ENCODE assay signal across 25 cellular contexts in the genomic region with DNA sequence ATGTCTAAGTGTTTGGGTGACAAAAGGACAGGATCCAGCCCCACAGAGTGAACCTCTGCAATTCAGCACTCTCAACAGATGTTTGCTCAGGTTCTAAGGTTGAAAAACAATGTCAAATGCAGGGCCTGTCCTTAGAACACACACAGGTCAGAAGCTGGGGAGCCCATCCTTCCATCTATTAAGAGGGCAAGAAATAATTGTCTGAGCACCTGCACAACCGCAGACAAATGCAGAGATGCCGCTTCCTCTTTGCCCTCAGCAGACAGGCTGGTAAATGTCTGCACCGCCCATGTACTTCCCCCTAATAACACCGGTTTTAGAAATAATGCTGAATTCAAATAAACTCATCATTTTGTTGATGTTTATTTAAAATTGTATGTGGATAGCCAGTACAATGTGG.
"Had no signal": no experiment of that assay in that cellular context is flagged by ENCODE, and none has a peak within 500 bp of the region (broad histone marks: within the 10 kb centered on the region; RNA-seq: fewer than 3 reads in every experiment).

No MANE protein-coding gene starts in this region.

- DNase-seq: dermis blood vessel endothelial cell; dorsolateral prefrontal cortex; effector CD4-positive, alpha-beta T cell; effector memory CD4-positive, alpha-beta T cell; endodermal cell; erythroblast; esophagus squamous epithelium; foreskin fibroblast; foreskin melanocyte; gastrocnemius medialis; glutamatergic neuron; head of caudate nucleus; heart right ventricle; hippocampal formation; left cardiac atrium; left lung; left ventricle myocardium superior; lower lobe of right lung; mesenchymal stem cell; mucosa of descending colon; naive B cell; naive thymus-derived CD8-positive, alpha-beta T cell had no signal

- H3K27ac ChIP-seq: coronary artery, dorsolateral prefrontal cortex, epithelial cell of prostate, esophagus squamous epithelium, gastrocnemius medialis, heart right ventricle, left lung, lower lobe of right lung had no signal

- H3K4me1 ChIP-seq: gastrocnemius medialis, left lung, lower lobe of right lung had no signal

- ATAC-seq: esophagus mucosa; gastrocnemius medialis; heart right ventricle; left cardiac atrium; left lung; left ventricle myocardium superior; lower lobe of right lung; mucosa of descending colon; naive thymus-derived CD8-positive, alpha-beta T cell had no signal

- H3K27me3 ChIP-seq: esophagus squamous epithelium, gastrocnemius medialis, heart right ventricle, left lung had no signal

- H3K4me3 ChIP-seq: coronary artery, dorsolateral prefrontal cortex, esophagus squamous epithelium, gastrocnemius medialis, heart right ventricle, left lung, lower lobe of right lung, mucosa of descending colon had no signal

- H3K9me3 ChIP-seq: esophagus squamous epithelium, gastrocnemius medialis, heart right ventricle, left lung, lower lobe of right lung had no signal

- H3K36me3 ChIP-seq: esophagus squamous epithelium, gastrocnemius medialis, heart right ventricle, left lung, lower lobe of right lung had no signal
